Comparison of ENCODE assay signal across 21 cellular contexts in genomic region chr4:95838192-95838591, GRCh38. TPM values are rescaled to one million over a fixed set of nuclear protein-coding genes. Genes with fewer than 3 reads are reported as not detected.
DNase-seq lines count a peak whose midpoint lies in the region; ATAC-seq and TF ChIP-seq lines count a peak whose summit lies in the region.
"Had no signal": no experiment of that assay in that cellular context is flagged by ENCODE, and none has a peak within 500 bp of the region (broad histone marks: within the 10 kb centered on the region; RNA-seq: fewer than 3 reads in every experiment).

No MANE protein-coding gene starts in this region.

- DNase-seq in Right ventricle myocardium superior (peak; percentile 52), right atrium auricular region (ENCODE audit: low spot score) (no peak), endodermal cell (peak; percentile 47), iPS DF 19.7 (ENCODE audit: low read depth, low spot score) (peak; percentile 17), neural progenitor cell (ENCODE audit: low spot score) (peak; percentile 8), esophagus squamous epithelium (lab: John Stamatoyannopoulos, UW) (no peak), psoas muscle (no peak)
- no peak for DNase-seq in stimulated activated CD4-positive, alpha-beta T cell treated with anti-CD3 and anti-CD28 coated beads, Interleukin-15, amount 100 ng/mL, for 24 hours
- DNase-seq: 8988T; BE2C; Caco-2; CD4-positive, CD25-positive, alpha-beta regulatory T cell; NCI-H1105; NCI-H1694 treated with DMSO at 0.1 percent for 48 hours; NCI-H2227 treated with DMSO at 0.1 percent for 48 hours; NCI-H510A treated with DMSO at 0.1 percent for 48 hours; NCI-H774 had no signal

- peak overlapping the region; percentile 42 for H2AFZ ChIP-seq in neural progenitor cell (replicated peaks)

- H3K4me1 ChIP-seq in right atrium auricular region = no peaks in the 10 kb centered on the region
- H3K4me1 ChIP-seq in endodermal cell (ENCODE audit: control insufficient read depth, insufficient read depth, low read length) = no peaks in the 10 kb centered on the region
- peaks cover 10% of the 10 kb centered on the region for H3K4me1 ChIP-seq in neural progenitor cell
- no peaks in the 10 kb centered on the region for H3K4me1 ChIP-seq in esophagus squamous epithelium
- no peaks in the 10 kb centered on the region for H3K4me1 ChIP-seq in psoas muscle
- H3K4me1 ChIP-seq: Caco-2, SJSA1 had no signal

- peaks cover 9% of the 10 kb centered on the region for H3K4me1 Mint-ChIP-seq in endodermal cell
- H3K4me1 Mint-ChIP-seq in neural progenitor cell = peaks cover 17% of the 10 kb centered on the region
- H3K4me1 Mint-ChIP-seq: CD4-positive, CD25-positive, alpha-beta regulatory T cell had no signal

- H3K9me3 Mint-ChIP-seq in endodermal cell = no peaks in the 10 kb centered on the region
- peaks cover 14% of the 10 kb centered on the region for H3K9me3 Mint-ChIP-seq in neural progenitor cell

- no peaks in the 10 kb centered on the region for H3F3A ChIP-seq in neural progenitor cell (ENCODE audit: low read depth)

- no peak overlapping the region for H3K27ac ChIP-seq in right atrium auricular region
- H3K27ac ChIP-seq in endodermal cell (ENCODE audit: low read depth, low read length) = no peak overlapping the region
- H3K27ac ChIP-seq in neural progenitor cell = no peak overlapping the region
- H3K27ac ChIP-seq in esophagus squamous epithelium = no peak overlapping the region
- H3K27ac ChIP-seq in psoas muscle = no peak overlapping the region
- H3K27ac ChIP-seq: SJSA1 had no signal

- no peaks in the 10 kb centered on the region for H3K79me2 ChIP-seq in neural progenitor cell (ENCODE audit: low read depth)

- H3K4me3 ChIP-seq in right atrium auricular region (no peak overlapping the region), endodermal cell (ENCODE audit: low read length) (no peak overlapping the region), neural progenitor cell (no peak overlapping the region), esophagus squamous epithelium (no peak overlapping the region), psoas muscle (no peak overlapping the region)
- H3K4me3 ChIP-seq: GM12878, K562, SJSA1 had no signal

- 88% methylated on average over 2 of the region's 2 CpGs for WGBS in endodermal cell (ENCODE audit: insufficient coverage in 1 of 2, insufficient read length in 1 of 2), 2 experiments
- 54 to 61% methylated on average over 2 of the region's 2 CpGs for WGBS in esophagus squamous epithelium, 2 donors
- WGBS in psoas muscle, 3 donors = 44 to 64% (median 57%) methylated on average over 2 of the region's 2 CpGs

- H3K9me3 ChIP-seq in right atrium auricular region = no peaks in the 10 kb centered on the region
- no peaks in the 10 kb centered on the region for H3K9me3 ChIP-seq in endodermal cell (ENCODE audit: control insufficient read depth, low read length)
- no peaks in the 10 kb centered on the region for H3K9me3 ChIP-seq in neural progenitor cell (ENCODE audit: low read depth)
- no peaks in the 10 kb centered on the region for H3K9me3 ChIP-seq in esophagus squamous epithelium
- H3K9me3 ChIP-seq in psoas muscle = no peaks in the 10 kb centered on the region
- H3K9me3 ChIP-seq: BE2C, Caco-2, SJSA1 had no signal

- H3K27me3 Mint-ChIP-seq in endodermal cell (ENCODE audit: insufficient read depth) = no peaks in the 10 kb centered on the region
- H3K27me3 Mint-ChIP-seq in neural progenitor cell (ENCODE audit: insufficient read depth, low read depth) = peaks cover 3% of the 10 kb centered on the region
- H3K27me3 Mint-ChIP-seq: CD4-positive, CD25-positive, alpha-beta regulatory T cell had no signal

- H3K9ac ChIP-seq in endodermal cell (ENCODE audit: extremely low read depth, low read length, poor library complexity, severe bottlenecking) (no peak overlapping the region), neural progenitor cell (no peak overlapping the region)

- TF ChIP-seq POLR2A in esophagus squamous epithelium (IDR thresholded peaks at IDR 0.05) = no peak

- ATAC-seq in Right ventricle myocardium superior (ENCODE audit: poor library complexity) (peak; percentile 98), psoas muscle (no peak)
- ATAC-seq: GM12878, K562 had no signal

- H3K4me3 Mint-ChIP-seq in endodermal cell (no peak overlapping the region), neural progenitor cell (no peak overlapping the region)
- H3K4me3 Mint-ChIP-seq: CD4-positive, CD25-positive, alpha-beta regulatory T cell had no signal

- no peaks in the 10 kb centered on the region for H3K36me3 ChIP-seq in right atrium auricular region
- no peaks in the 10 kb centered on the region for H3K36me3 ChIP-seq in endodermal cell (ENCODE audit: control insufficient read depth, insufficient read depth, low read length)
- no peaks in the 10 kb centered on the region for H3K36me3 ChIP-seq in neural progenitor cell
- no peaks in the 10 kb centered on the region for H3K36me3 ChIP-seq in esophagus squamous epithelium
- H3K36me3 ChIP-seq in psoas muscle (ENCODE audit: insufficient read depth in 1 of 2, low read depth in 1 of 2) = no peaks in the 10 kb centered on the region
- H3K36me3 ChIP-seq: BE2C, SJSA1 had no signal

- no peaks in the 10 kb centered on the region for H4K20me1 ChIP-seq in neural progenitor cell (ENCODE audit: low read depth)

- H3K4me2 ChIP-seq in neural progenitor cell = no peak overlapping the region

- no peak for TF ChIP-seq CTCF in right atrium auricular region (IDR thresholded peaks at IDR 0.05)
- no peak for TF ChIP-seq CTCF in endodermal cell (conservative IDR thresholded peaks at IDR 0.05)
- TF ChIP-seq CTCF in neural progenitor cell (IDR thresholded peaks at IDR 0.05) = no peak
- no peak for TF ChIP-seq CTCF in esophagus squamous epithelium (IDR thresholded peaks at IDR 0.05)
- no peak for TF ChIP-seq CTCF in psoas muscle (IDR thresholded peaks at IDR 0.05)

- H3K27me3 ChIP-seq in right atrium auricular region = no peaks in the 10 kb centered on the region
- H3K27me3 ChIP-seq in endodermal cell (ENCODE audit: control insufficient read depth, insufficient read depth, low read length, poor library complexity, severe bottlenecking) = no peaks in the 10 kb centered on the region
- H3K27me3 ChIP-seq in neural progenitor cell = no peaks in the 10 kb centered on the region
- no peaks in the 10 kb centered on the region for H3K27me3 ChIP-seq in esophagus squamous epithelium
- H3K27me3 ChIP-seq in psoas muscle (ENCODE audit: insufficient read depth in 3 of 3, low read length in 2 of 3) = no peaks in the 10 kb centered on the region
- H3K27me3 ChIP-seq: BE2C, SJSA1 had no signal

- H3K27ac Mint-ChIP-seq in endodermal cell = no peak overlapping the region
- peak overlapping the region; percentile 11 for H3K27ac Mint-ChIP-seq in neural progenitor cell
- H3K27ac Mint-ChIP-seq: CD4-positive, CD25-positive, alpha-beta regulatory T cell had no signal

- no peaks in the 10 kb centered on the region for H3K36me3 Mint-ChIP-seq in endodermal cell (ENCODE audit: low read depth)
- H3K36me3 Mint-ChIP-seq in neural progenitor cell = peaks cover 2% of the 10 kb centered on the region
- H3K36me3 Mint-ChIP-seq: CD4-positive, CD25-positive, alpha-beta regulatory T cell had no signal

- intact Hi-C loops in Right ventricle myocardium superior (cut with DNase I) (no loop called here), esophagus squamous epithelium (cut with DNase I) (no loop called here), psoas muscle (cut with DNase I) (no loop called here)

RNA-seq across cellular contexts. Expression of gene PDHA2, which starts 1.7 kb away (rescaled TPM):
- not detected for total RNA-seq in Right ventricle myocardium superior
- total RNA-seq in right atrium auricular region = not detected
- total RNA-seq in endodermal cell = not detected
- polyA plus RNA-seq in endodermal cell (2013, experiment 1 of 2) = not detected
- polyA plus RNA-seq in endodermal cell (2013, experiment 2 of 2) = not detected
- total RNA-seq in neural progenitor cell (ENCODE audit: low replicate concordance) = not detected in 2 replicates
- total RNA-seq in esophagus squamous epithelium = not detected
- total RNA-seq in psoas muscle = not detected
- not detected for polyA plus RNA-seq in psoas muscle
- total RNA-seq: Caco-2; CD4-positive, CD25-positive, alpha-beta regulatory T cell; Daoy; GM12878; K562; SJSA1 had no signal
- polyA plus RNA-seq: CD4-positive, CD25-positive, alpha-beta regulatory T cell; GM12878; K562 had no signal

Comparison
In these comparisons a context has a peak if more than half of its experiments do, and no peak if none do; other contexts are left out.
1. DNase-seq: peak in Right ventricle myocardium superior (single experiment), endodermal cell (single experiment), iPS DF 19.7 (single experiment) and neural progenitor cell (single experiment); none in right atrium auricular region (single experiment), esophagus squamous epithelium (single experiment), psoas muscle (0 of 2) and stimulated activated CD4-positive, alpha-beta T cell treated with anti-CD3 and anti-CD28 coated beads, Interleukin-15, amount 100 ng/mL, for 24 hours (single experiment).